In genomic region chr10:78185693-78186055, GRCh38 we compare ENCODE assay signal across 23 cellular contexts.
DNase-seq lines count a peak whose midpoint lies in the region; ATAC-seq, FAIRE-seq and TF ChIP-seq lines count a peak whose summit lies in the region.
"Had no signal": no experiment of that assay in that cellular context is flagged by ENCODE, and none has a peak within 500 bp of the region (broad histone marks: within the 10 kb centered on the region; RNA-seq: fewer than 3 reads in every experiment).

No MANE protein-coding gene starts in this region.

- TF ChIP-seq CTCF in neural progenitor cell (IDR thresholded peaks at IDR 0.05), result no peak

- no peak overlapping the region for H3K4me3 ChIP-seq in neural progenitor cell
- no peak overlapping the region for H3K4me3 ChIP-seq in trophoblast cell (ENCODE audit: low read depth, low read length)
- H3K4me3 ChIP-seq: sigmoid colon had no signal

- no peak overlapping the region for H2BK120ac ChIP-seq in trophoblast cell (ENCODE audit: insufficient read depth, low read length, poor library complexity)

- H2AFZ ChIP-seq in neural progenitor cell (replicated peaks), result no peak overlapping the region
- H2AFZ ChIP-seq in trophoblast cell (ENCODE audit: insufficient read depth, low read length, poor library complexity), result no peak overlapping the region

- no peaks in the 10 kb centered on the region for H3K36me3 Mint-ChIP-seq in neural progenitor cell
- H3K36me3 Mint-ChIP-seq: stimulated activated naive B cell treated with anti-CD40 and anti-IgM and Interleukin-4, amounts not matched to agents 10 μg/mL and 1 μg/mL and 100 μg/mL, for 72 hours had no signal

- no peaks in the 10 kb centered on the region for H3K9me3 ChIP-seq in neural progenitor cell (ENCODE audit: low read depth)
- peaks cover 2% of the 10 kb centered on the region for H3K9me3 ChIP-seq in trophoblast cell (ENCODE audit: insufficient read depth, low read depth, low read length)
- H3K9me3 ChIP-seq: sigmoid colon had no signal

- no peak overlapping the region for H3K4me2 ChIP-seq in neural progenitor cell
- no peak overlapping the region for H3K4me2 ChIP-seq in trophoblast cell (ENCODE audit: low read length)

- H3K9me3 Mint-ChIP-seq in neural progenitor cell, result no peaks in the 10 kb centered on the region
- H3K9me3 Mint-ChIP-seq: activated T-cell treated with anti-CD3 and anti-CD28 coated beads, Interleukin-2, amount 50 U/mL, for 24 hours; stimulated activated naive B cell treated with anti-CD40 and anti-IgM and Interleukin-4, amounts not matched to agents 10 μg/mL and 1 μg/mL and 100 μg/mL, for 72 hours; T-helper 2 cell treated with Interferon-gamma antibody and Interleukin-4, amounts not matched to agents 5 μg/mL and 100 μg/mL, for 36 hours had no signal

- H4K20me1 ChIP-seq in neural progenitor cell (ENCODE audit: low read depth), result no peaks in the 10 kb centered on the region

- H2AK5ac ChIP-seq in trophoblast cell (ENCODE audit: low read length), result no peak overlapping the region

- peaks cover 31% of the 10 kb centered on the region for H3K4me1 Mint-ChIP-seq in neural progenitor cell
- H3K4me1 Mint-ChIP-seq: stimulated activated naive B cell treated with anti-CD40 and anti-IgM and Interleukin-4, amounts not matched to agents 10 μg/mL and 1 μg/mL and 100 μg/mL, for 72 hours had no signal

- WGBS in trophoblast cell (ENCODE audit: extremely low coverage, insufficient coverage, insufficient read length), result no CpG with 5 or more reads among the region's 2 CpGs

- H3K27me3 Mint-ChIP-seq in neural progenitor cell (ENCODE audit: insufficient read depth, low read depth), result peaks cover 4% of the 10 kb centered on the region
- H3K27me3 Mint-ChIP-seq: activated T-cell treated with anti-CD3 and anti-CD28 coated beads, Interleukin-2, amount 50 U/mL, for 24 hours had no signal

- H3K4me3 Mint-ChIP-seq in neural progenitor cell, result no peak overlapping the region
- H3K4me3 Mint-ChIP-seq: activated CD8-positive, alpha-beta T cell treated with anti-CD3 and anti-CD28 coated beads, Interleukin-2, amount 10 ng/mL, durations not matched to agents 7 days and 5 days; activated T-cell treated with anti-CD3 and anti-CD28 coated beads, Interleukin-2, amount 50 U/mL, for 24 hours; stimulated activated naive B cell treated with anti-CD40 and anti-IgM and Interleukin-4, amounts not matched to agents 10 μg/mL and 1 μg/mL and 100 μg/mL, for 72 hours; T-helper 2 cell treated with Interferon-gamma antibody and Interleukin-4, amounts not matched to agents 5 μg/mL and 100 μg/mL, for 36 hours had no signal

- H2BK12ac ChIP-seq in trophoblast cell (ENCODE audit: low read length), result no peak overlapping the region

- H3K27ac ChIP-seq in neural progenitor cell, result no peak overlapping the region
- H3K27ac ChIP-seq in trophoblast cell (ENCODE audit: low read depth, low read length), result no peak overlapping the region
- H3K27ac ChIP-seq: HL-60, sigmoid colon had no signal

- H3K14ac ChIP-seq in trophoblast cell (ENCODE audit: low read length), result no peak overlapping the region

- H3K79me1 ChIP-seq in trophoblast cell (ENCODE audit: low read length), result no peaks in the 10 kb centered on the region

- no peak overlapping the region for H3K18ac ChIP-seq in trophoblast cell (ENCODE audit: low read length)

- H2BK5ac ChIP-seq in trophoblast cell (ENCODE audit: low read depth, low read length, poor library complexity), result no peak overlapping the region

- H3K4me1 ChIP-seq in neural progenitor cell, result no peaks in the 10 kb centered on the region
- no peaks in the 10 kb centered on the region for H3K4me1 ChIP-seq in trophoblast cell (ENCODE audit: control insufficient read depth in 1 of 2, insufficient read depth in 2 of 2, low read length in 2 of 2)

- H3K79me2 ChIP-seq in neural progenitor cell (ENCODE audit: low read depth) (no peaks in the 10 kb centered on the region), trophoblast cell (ENCODE audit: control insufficient read depth, insufficient read depth, low read length, poor library complexity) (no peaks in the 10 kb centered on the region)

- ATAC-seq in left cardiac atrium, result peak; percentile 57
- no peak for ATAC-seq in GM21576 (IDR thresholded peaks at IDR 0.05; ENCODE audit: unreplicated experiment)
- ATAC-seq: activated CD8-positive, alpha-beta T cell treated with anti-CD3 and anti-CD28 coated beads, Interleukin-2, amount 10 ng/mL, durations not matched to agents 7 days and 5 days; HCT116; stimulated activated naive B cell treated with anti-CD40 and anti-IgM and Interleukin-4, amounts not matched to agents 10 μg/mL and 1 μg/mL and 100 μg/mL, for 72 hours had no signal

- no peak for FAIRE-seq in RCC 7860 (lab: Jason Lieb, UNC)
- FAIRE-seq: astrocyte, colon, endometrium had no signal

- peak overlapping the region; percentile 25 for H3K27ac Mint-ChIP-seq in neural progenitor cell
- H3K27ac Mint-ChIP-seq: activated CD8-positive, alpha-beta T cell treated with anti-CD3 and anti-CD28 coated beads, Interleukin-2, amount 10 ng/mL, durations not matched to agents 7 days and 5 days; activated T-cell treated with anti-CD3 and anti-CD28 coated beads, Interleukin-2, amount 50 U/mL, for 24 hours; stimulated activated naive B cell treated with anti-CD40 and anti-IgM and Interleukin-4, amounts not matched to agents 10 μg/mL and 1 μg/mL and 100 μg/mL, for 72 hours; T-helper 2 cell treated with Interferon-gamma antibody and Interleukin-4, amounts not matched to agents 5 μg/mL and 100 μg/mL, for 36 hours had no signal

- H3K27me3 ChIP-seq in neural progenitor cell (no peaks in the 10 kb centered on the region), trophoblast cell (ENCODE audit: insufficient read depth, low read length) (no peaks in the 10 kb centered on the region)
- H3K27me3 ChIP-seq: sigmoid colon had no signal

- no peak overlapping the region for H3K23ac ChIP-seq in trophoblast cell (ENCODE audit: low read length)

- H3K4ac ChIP-seq in trophoblast cell (ENCODE audit: low read depth, low read length), result no peak overlapping the region

- DNase-seq in COLO668 (lab: John Stamatoyannopoulos, UW; ENCODE audit: unreplicated experiment) (peak; percentile 2), RCC 7860 (ENCODE audit: low spot score) (peak; percentile 41), left cardiac atrium (peak; percentile 43), neural progenitor cell (ENCODE audit: low spot score) (no peak), trophoblast cell (no peak), NAMALWA (ENCODE audit: low spot score) (no peak), 8988T (no peak)
- DNase-seq: activated CD8-positive, alpha-beta T cell treated with anti-CD3 and anti-CD28 coated beads, Interleukin-2, amount 10 ng/mL, durations not matched to agents 7 days and 5 days; activated naive CD4-positive, alpha-beta T cell treated with anti-CD3 and anti-CD28 coated beads, Interleukin-2, amount 50 U/mL, for 16 hours; activated T-cell treated with anti-CD3 and anti-CD28 coated beads, Interleukin-2, amount 50 U/mL, for 24 hours; foreskin fibroblast; NCI-H1930; NCI-H524 treated with DMSO at 0.1 percent for 48 hours; OCI-M1; sigmoid colon; stimulated activated naive B cell treated with anti-CD40 and anti-IgM and Interleukin-4, amounts not matched to agents 10 μg/mL and 1 μg/mL and 100 μg/mL, for 72 hours had no signal

- no peaks in the 10 kb centered on the region for H3F3A ChIP-seq in neural progenitor cell (ENCODE audit: low read depth)

- H3K36me3 ChIP-seq in neural progenitor cell (no peaks in the 10 kb centered on the region), trophoblast cell (ENCODE audit: control insufficient read depth in 1 of 2, insufficient read depth in 2 of 2, low read length in 2 of 2) (no peaks in the 10 kb centered on the region)
- H3K36me3 ChIP-seq: sigmoid colon had no signal

- no peak overlapping the region for H4K91ac ChIP-seq in trophoblast cell (ENCODE audit: low read depth, low read length)

- H4K8ac ChIP-seq in trophoblast cell (ENCODE audit: low read depth, low read length), result no peak overlapping the region

- intact Hi-C loops in left cardiac atrium (cut with DNase I), result no loop called here

- H3K9ac ChIP-seq in neural progenitor cell, result no peak overlapping the region
- no peak overlapping the region for H3K9ac ChIP-seq in trophoblast cell (ENCODE audit: low read length)

- H4K12ac ChIP-seq in trophoblast cell (ENCODE audit: low read depth, low read length), result no peak overlapping the region

Comparison
In these comparisons a context has a peak if more than half of its experiments do, and no peak if none do; other contexts are left out.
1. DNase-seq: peak in COLO668 (single experiment), RCC 7860 (single experiment) and left cardiac atrium (single experiment); none in neural progenitor cell (single experiment), trophoblast cell (0 of 2), NAMALWA (single experiment) and 8988T (single experiment).